ENCODE assay signal across 24 cellular contexts in the genomic region with DNA sequence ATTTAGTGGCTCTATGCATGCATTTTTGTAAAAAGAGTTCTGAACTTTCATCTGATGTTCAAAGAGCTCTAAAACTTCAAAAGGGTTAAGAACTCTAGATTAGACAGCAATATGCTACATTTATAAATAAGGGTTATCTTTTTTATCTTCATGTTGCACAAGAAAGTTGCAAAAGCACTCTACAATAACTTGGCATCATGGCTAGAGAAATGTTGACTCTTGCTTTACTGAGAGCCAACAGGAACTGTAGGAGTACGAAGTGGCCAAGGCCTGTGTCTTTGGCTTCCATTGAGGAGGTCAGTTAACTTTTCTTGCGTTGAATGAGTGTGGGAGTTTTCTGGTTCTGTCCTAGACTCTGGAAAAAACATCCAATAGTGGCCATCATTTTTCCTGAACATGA.
"Had no signal": no experiment of that assay in that cellular context is flagged by ENCODE, and none has a peak within 500 bp of the region (broad histone marks: within the 10 kb centered on the region; RNA-seq: fewer than 3 reads in every experiment).

No MANE protein-coding gene starts in this region.

- DNase-seq: colonic mucosa; cortex of kidney; effector CD8-positive, alpha-beta T cell; effector memory CD8-positive, alpha-beta T cell; endodermal cell; erythroblast; esophagus squamous epithelium; foreskin fibroblast; foreskin melanocyte; gastrocnemius medialis; glutamatergic neuron; head of caudate nucleus; heart right ventricle; hippocampal formation; left cardiac atrium; left ventricle myocardium inferior; lower lobe of right lung; mesenchymal stem cell; mucosa of descending colon had no signal

- H3K4me3 ChIP-seq: colonic mucosa, esophagus squamous epithelium, gastrocnemius medialis, heart right ventricle, left ventricle myocardium inferior, lower lobe of right lung, mucosa of descending colon had no signal

- FAIRE-seq: endometrium, islet of Langerhans, keratinocyte had no signal

- ATAC-seq: effector memory CD8-positive, alpha-beta T cell; esophagus mucosa; gastrocnemius medialis; heart right ventricle; left cardiac atrium; lower lobe of right lung; mucosa of descending colon had no signal

- H3K27ac ChIP-seq: colonic mucosa, epithelial cell of prostate, esophagus squamous epithelium, gastrocnemius medialis, heart right ventricle, left ventricle myocardium inferior, lower lobe of right lung had no signal

- H3K36me3 ChIP-seq: colonic mucosa, esophagus squamous epithelium, gastrocnemius medialis, heart right ventricle, left ventricle myocardium inferior, lower lobe of right lung had no signal

- H3K4me1 ChIP-seq: colonic mucosa, gastrocnemius medialis, heart right ventricle, left ventricle myocardium inferior, lower lobe of right lung had no signal

- H3K9me3 ChIP-seq: colonic mucosa, esophagus squamous epithelium, gastrocnemius medialis, heart right ventricle, left ventricle myocardium inferior, lower lobe of right lung, mucosa of descending colon had no signal

- H3K27me3 ChIP-seq: colonic mucosa, esophagus squamous epithelium, gastrocnemius medialis, heart right ventricle had no signal
